ENCODE assay signal across 19 cellular contexts in the genomic region with DNA sequence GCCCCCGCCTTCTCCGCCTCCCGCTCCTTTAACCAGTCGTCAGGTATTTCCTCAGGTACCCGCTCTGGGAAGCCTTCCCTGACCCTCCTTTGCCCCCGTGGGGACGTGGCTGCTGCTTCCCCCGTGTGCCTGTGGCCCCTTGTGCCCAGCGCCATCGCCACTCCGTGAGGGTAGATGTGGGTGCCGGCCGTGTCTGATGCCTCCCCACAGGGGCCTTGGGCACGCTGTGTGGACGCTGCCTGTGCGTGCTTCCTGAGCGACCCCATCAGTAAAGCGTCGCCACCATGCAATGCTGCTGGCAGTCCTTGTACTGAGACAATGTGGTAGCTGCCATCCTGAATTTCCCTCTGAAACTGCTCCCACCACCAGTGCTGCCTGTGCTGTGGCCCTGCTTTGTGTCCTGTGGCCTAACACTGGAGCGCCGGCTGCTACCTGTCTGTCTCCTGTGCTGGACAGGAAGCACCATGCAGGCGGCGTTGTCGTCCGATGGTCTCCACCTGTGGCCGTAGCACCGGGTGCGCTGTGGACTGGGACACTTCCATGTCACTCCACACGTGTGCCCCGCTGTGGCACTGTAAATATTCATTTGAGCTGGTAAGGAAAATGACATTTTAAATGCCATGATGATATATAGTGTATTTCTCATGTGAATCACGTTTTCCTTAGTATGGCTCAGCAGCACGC.
DNase-seq lines count a peak whose midpoint lies in the region; ATAC-seq, FAIRE-seq and TF ChIP-seq lines count a peak whose summit lies in the region.
"Had no signal": no experiment of that assay in that cellular context is flagged by ENCODE, and none has a peak within 500 bp of the region (broad histone marks: within the 10 kb centered on the region; RNA-seq: fewer than 3 reads in every experiment).

No MANE protein-coding gene starts in this region.

- POLR2A ChIA-PET in H1 (lab: Charles Lee; ENCODE audit: partially characterized antibody), result no interaction called here

- H3K4me1 ChIP-seq in H1 (replicated peaks in 1 of 4; ENCODE audit: control insufficient read depth in 3 of 4, insufficient read depth in 4 of 4, low read length in 3 of 4) (no peaks in the 10 kb centered on the region), esophagus muscularis mucosa (no peaks in the 10 kb centered on the region), mesendoderm (ENCODE audit: control insufficient read depth, low read depth, low read length) (no peaks in the 10 kb centered on the region)
- H3K4me1 ChIP-seq: HAP-1 had no signal

- TF ChIP-seq EP300 in H1 (IDR thresholded peaks at IDR 0.05; ENCODE audit: borderline replicate concordance in 1 of 2, low read depth in 2 of 2, low read length in 2 of 2) (no peak), esophagus muscularis mucosa (IDR thresholded peaks at IDR 0.05) (no peak)

- no peak for ATAC-seq in GM18511 (IDR thresholded peaks at IDR 0.05; ENCODE audit: unreplicated experiment)
- ATAC-seq in GM21423 (IDR thresholded peaks at IDR 0.05; ENCODE audit: unreplicated experiment), result no peak

- H3K56ac ChIP-seq in H1 (replicated peaks; ENCODE audit: insufficient read length, low read depth, low read length), result no peak overlapping the region
- peak overlapping the region; percentile 3 for H3K56ac ChIP-seq in mesendoderm (ENCODE audit: low read length)

- H3K36me3 ChIP-seq in H1 (ENCODE audit: control insufficient read depth in 2 of 4, insufficient read depth in 4 of 4, low read length in 3 of 4) (no peaks in the 10 kb centered on the region), esophagus muscularis mucosa (no peaks in the 10 kb centered on the region), mesendoderm (ENCODE audit: control insufficient read depth, insufficient read depth, low read length) (no peaks in the 10 kb centered on the region)
- H3K36me3 ChIP-seq: HAP-1 had no signal

- H3K79me2 ChIP-seq in H1 (ENCODE audit: control insufficient read depth in 1 of 2, insufficient read depth in 2 of 2, low read length in 2 of 2), result no peaks in the 10 kb centered on the region
- no peaks in the 10 kb centered on the region for H3K79me2 ChIP-seq in mesendoderm (ENCODE audit: control insufficient read depth, insufficient read depth, low read length)

- H3K9ac ChIP-seq in H1 (replicated peaks in 1 of 4; ENCODE audit: extremely low read depth in 1 of 4, low read depth in 3 of 4, low read length in 3 of 4) (no peak overlapping the region), mesendoderm (ENCODE audit: low read length) (no peak overlapping the region)
- H3K9ac ChIP-seq: GM23248 had no signal

- intact Hi-C loops in esophagus muscularis mucosa (cut with DNase I), result no loop called here

- H2AFZ ChIP-seq in H1 (ENCODE audit: low read length), result no peak overlapping the region
- H2AFZ ChIP-seq: GM23248 had no signal

- no peak overlapping the region for H4K91ac ChIP-seq in H1 (replicated peaks; ENCODE audit: insufficient read length, low read length)

- TF ChIP-seq RAD21 in H1 (IDR thresholded peaks at IDR 0.05 in 1 of 2, conservative IDR thresholded peaks at IDR 0.05 in 1 of 2; ENCODE audit: low read depth in 2 of 2, low read length in 2 of 2), result no peak

- no peak overlapping the region for H3K4ac ChIP-seq in H1 (replicated peaks; ENCODE audit: insufficient read length, low read depth, low read length)
- H3K4ac ChIP-seq in mesendoderm (ENCODE audit: low read depth, low read length), result no peak overlapping the region

- H3K27ac ChIP-seq in H1 (ENCODE audit: low read depth, low read length) (no peak overlapping the region), esophagus muscularis mucosa (replicated peaks in 1 of 4) (no peak overlapping the region), mesendoderm (ENCODE audit: low read depth, low read length) (no peak overlapping the region)
- H3K27ac ChIP-seq: GM23248 had no signal

- H2BK15ac ChIP-seq in H1 (ENCODE audit: low read length), result no peak overlapping the region
- no peak overlapping the region for H2BK15ac ChIP-seq in mesendoderm (replicated peaks; ENCODE audit: low read depth)

- no peak overlapping the region for H2BK5ac ChIP-seq in H1 (ENCODE audit: low read depth, low read length)
- H2BK5ac ChIP-seq in mesendoderm (ENCODE audit: low read length), result no peak overlapping the region

- H3K27me3 ChIP-seq in H1 (replicated peaks in 1 of 4; ENCODE audit: control insufficient read depth in 3 of 4, extremely low read depth in 1 of 4, insufficient read depth in 3 of 4, low read length in 3 of 4), result no peaks in the 10 kb centered on the region
- no peaks in the 10 kb centered on the region for H3K27me3 ChIP-seq in esophagus muscularis mucosa
- H3K27me3 ChIP-seq in mesendoderm (ENCODE audit: insufficient read depth, low read length, poor library complexity), result no peaks in the 10 kb centered on the region

- no peaks in the 10 kb centered on the region for H3K9me3 ChIP-seq in H1 (ENCODE audit: insufficient read depth in 2 of 2, low read depth in 1 of 2, low read length in 1 of 2)
- no peaks in the 10 kb centered on the region for H3K9me3 ChIP-seq in esophagus muscularis mucosa
- H3K9me3 ChIP-seq: HAP-1 had no signal

- H3K23me2 ChIP-seq in H1 (ENCODE audit: low read depth, low read length), result no peaks in the 10 kb centered on the region

- H4K8ac ChIP-seq in H1 (ENCODE audit: extremely low read depth, insufficient read depth, low read length) (peak overlapping the region; percentile 74), mesendoderm (ENCODE audit: low read depth, low read length) (no peak overlapping the region)

- H3K79me1 ChIP-seq in H1 (ENCODE audit: low read depth, low read length) (no peaks in the 10 kb centered on the region), mesendoderm (ENCODE audit: low read length) (no peaks in the 10 kb centered on the region)

- no peak for TF ChIP-seq POLR2A in H1 (IDR thresholded peaks at IDR 0.05; ENCODE audit: control extremely low read depth in 1 of 2, low read depth in 2 of 2, low read length in 2 of 2)
- TF ChIP-seq POLR2A in esophagus muscularis mucosa (IDR thresholded peaks at IDR 0.05; ENCODE audit: low read depth), result no peak

- H4K5ac ChIP-seq in H1 (ENCODE audit: insufficient read length, low read depth, low read length), result no peak overlapping the region
- no peak overlapping the region for H4K5ac ChIP-seq in mesendoderm (ENCODE audit: low read length)

- TF ChIP-seq CTCF in H1 (IDR thresholded peaks at IDR 0.05; ENCODE audit: control extremely low read depth in 1 of 3, insufficient read depth in 1 of 3, low read depth in 1 of 3, low read length in 3 of 3), result no peak
- TF ChIP-seq CTCF in esophagus muscularis mucosa (IDR thresholded peaks at IDR 0.05), result no peak

- DNase-seq in H1 (ENCODE audit: low read depth in 1 of 2, low spot score in 2 of 2), result no peak
- peak; percentile 42 for DNase-seq in esophagus muscularis mucosa (ENCODE audit: extremely low spot score)
- no peak for DNase-seq in mesendoderm
- no peak for DNase-seq in NCI-H226
- DNase-seq: C1 segment of cervical spinal cord; Calu3; CD4-positive, alpha-beta memory T cell; COR-L47; DMS53; DMS79 treated with DMSO at 0.1 percent for 48 hours; GF-D8; GM23248; HFFc6 had no signal

- H3K4me2 ChIP-seq in H1 (ENCODE audit: insufficient read depth in 1 of 2, low read depth in 2 of 2, low read length in 2 of 2) (no peak overlapping the region), mesendoderm (ENCODE audit: low read length) (no peak overlapping the region)

- no peaks in the 10 kb centered on the region for H4K20me1 ChIP-seq in H1 (replicated peaks in 1 of 2; ENCODE audit: control insufficient read depth in 1 of 2, insufficient read depth in 2 of 2, low read length in 2 of 2)

- no peak for FAIRE-seq in H1 (lab: Jason Lieb, UNC)
- FAIRE-seq: GM12891, GM18507, H54 had no signal

- no peak overlapping the region for H2BK12ac ChIP-seq in H1 (ENCODE audit: low read depth, low read length)

- H3K18ac ChIP-seq in H1 (ENCODE audit: extremely low read depth, low read length) (no peak overlapping the region), mesendoderm (ENCODE audit: low read length) (no peak overlapping the region)

- H3K23ac ChIP-seq in H1 (ENCODE audit: insufficient read length) (no peak overlapping the region), mesendoderm (ENCODE audit: low read length) (no peak overlapping the region)

- H2BK120ac ChIP-seq in H1 (replicated peaks; ENCODE audit: low read depth, low read length), result no peak overlapping the region
- H2BK120ac ChIP-seq in mesendoderm (ENCODE audit: low read depth, low read length), result no peak overlapping the region

- H3K4me3 ChIP-seq in H1 (ENCODE audit: extremely low read depth in 1 of 4, insufficient read depth in 2 of 4, low read depth in 3 of 4, low read length in 4 of 4) (no peak overlapping the region), esophagus muscularis mucosa (no peak overlapping the region), mesendoderm (ENCODE audit: low read length) (no peak overlapping the region)
- H3K4me3 ChIP-seq: GM23248, HAP-1 had no signal

- H2BK20ac ChIP-seq in H1 (ENCODE audit: low read length), result no peak overlapping the region

- H2AK5ac ChIP-seq in H1 (ENCODE audit: low read depth, low read length) (no peak overlapping the region), mesendoderm (ENCODE audit: low read length) (no peak overlapping the region)

- WGBS in H1 (ENCODE audit: extremely low coverage in 1 of 2, insufficient coverage in 1 of 2, insufficient read length in 1 of 2, insufficient replicate concordance in 2 of 2, low coverage in 1 of 2, low lambda C conversion rate in 2 of 2, missing lambda C conversion rate in 1 of 2), 2 experiments, result 94% methylated on average over 27 of the region's 32 CpGs; no CpG with 5 or more reads in 1 of the 2 experiments
- WGBS in esophagus muscularis mucosa, result 95% methylated on average over 31 of the region's 32 CpGs
- no CpG with 5 or more reads among the region's 32 CpGs for WGBS in mesendoderm (ENCODE audit: extremely low coverage, insufficient coverage, low lambda C conversion rate)

- CTCF ChIA-PET in H1 (lab: Charles Lee; ENCODE audit: partially characterized antibody), result no interaction called here

- no peak overlapping the region for H3K14ac ChIP-seq in H1 (ENCODE audit: insufficient read length)

TF ChIP-seq in H1, 55 proteins besides CTCF, POLR2A, EP300 and RAD21:
- no peak for TF ChIP-seq CEBPB (IDR thresholded peaks at IDR 0.05; ENCODE audit: low read depth, low read length)
- no peak for TF ChIP-seq PHF8 (conservative IDR thresholded peaks at IDR 0.05; ENCODE audit: low read depth, low read length)
- no peak for TF ChIP-seq YY1 (IDR thresholded peaks at IDR 0.05; ENCODE audit: low read depth, low read length)
- TF ChIP-seq JUND (IDR thresholded peaks at IDR 0.05; ENCODE audit: low read length), result no peak
